21 cellular contexts compared by ENCODE assay signal in the genomic region with DNA sequence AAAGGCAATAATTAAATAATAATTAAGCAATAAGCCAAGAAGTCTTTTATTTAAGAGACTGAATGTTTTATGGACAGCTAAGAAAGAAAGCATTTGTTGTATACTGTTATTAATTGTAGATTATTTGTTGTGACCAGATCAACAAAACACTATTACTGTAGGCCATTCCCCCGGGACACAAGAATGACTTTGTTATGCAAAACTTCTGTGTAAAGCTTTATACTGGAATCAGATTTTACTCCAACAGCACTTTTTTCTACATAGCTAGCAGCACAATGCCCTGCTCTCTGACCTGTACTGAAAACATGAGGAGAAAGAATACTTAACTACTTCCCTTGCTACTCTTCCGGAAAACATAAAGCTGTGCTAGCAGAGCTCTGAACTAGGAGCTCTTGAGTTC.
DNase-seq lines count a peak whose midpoint lies in the region; ATAC-seq and TF ChIP-seq lines count a peak whose summit lies in the region.
"Had no signal": no experiment of that assay in that cellular context is flagged by ENCODE, and none has a peak within 500 bp of the region (broad histone marks: within the 10 kb centered on the region; RNA-seq: fewer than 3 reads in every experiment).

No MANE protein-coding gene starts in this region.

- H4K8ac ChIP-seq in neuronal stem cell (ENCODE audit: low read depth, low read length) = no peak overlapping the region

- H2AFZ ChIP-seq in GM23338 (peak overlapping the region; percentile 40; the same call in 1 of the 2 replicates), neuronal stem cell (ENCODE audit: low read length) (peak overlapping the region; percentile 12)

- peaks cover 9% of the 10 kb centered on the region; the same call in 2 of the 3 replicates for H3K4me1 Mint-ChIP-seq in GM23338
- H3K4me1 Mint-ChIP-seq: CD14-positive monocyte; CD8-positive, alpha-beta memory T cell had no signal

- ATAC-seq in GM23338 (no peak), GM18517 (IDR thresholded peaks at IDR 0.05; ENCODE audit: unreplicated experiment) (no peak), GM21515 (IDR thresholded peaks at IDR 0.05; ENCODE audit: unreplicated experiment) (no peak)
- ATAC-seq: A549, HCT116 had no signal

- H3K14ac ChIP-seq in neuronal stem cell (ENCODE audit: low read length) = no peak overlapping the region

- no peak overlapping the region for H2AK5ac ChIP-seq in neuronal stem cell (ENCODE audit: low read depth, low read length)

- H2BK15ac ChIP-seq in neuronal stem cell (ENCODE audit: low read length) = no peak overlapping the region

- no peaks in the 10 kb centered on the region for H4K20me1 ChIP-seq in GM23338 (replicated peaks; ENCODE audit: insufficient read depth)
- H4K20me1 ChIP-seq: BLaER1 treated with 17β-estradiol and CSF1 and Interleukin-3, amounts not matched to agents 10 nM and 100 nM had no signal

- no peaks in the 10 kb centered on the region for H3F3A ChIP-seq in GM23338 (replicated peaks; ENCODE audit: low read depth)

- no peaks in the 10 kb centered on the region for H3K4me1 ChIP-seq in GM23338 (ENCODE audit: insufficient read depth)
- peaks cover 2 to 8% of the 10 kb centered on the region in 2 donors for H3K4me1 ChIP-seq in neuronal stem cell (ENCODE audit: control insufficient read depth in 2 of 2, insufficient read depth in 1 of 2, low read depth in 1 of 2, low read length in 2 of 2)
- H3K4me1 ChIP-seq: A549; BE2C; BLaER1 treated with 17β-estradiol and CSF1 and Interleukin-3, amounts not matched to agents 10 nM and 100 nM had no signal

- no peak overlapping the region for H4K91ac ChIP-seq in neuronal stem cell (ENCODE audit: low read depth, low read length, poor library complexity)

- H3K4me2 ChIP-seq in GM23338 = 0 out of 2 replicates have a peak overlapping the region, but pooled peaks have one; percentile 20
- no peak overlapping the region for H3K4me2 ChIP-seq in neuronal stem cell (ENCODE audit: insufficient read depth, low read length, poor library complexity, severe bottlenecking)
- H3K4me2 ChIP-seq: A549; BLaER1 treated with 17β-estradiol and CSF1 and Interleukin-3, amounts not matched to agents 10 nM and 100 nM had no signal

- H3K27ac ChIP-seq in GM23338 (ENCODE audit: low read depth) (no peak overlapping the region), neuronal stem cell (replicated peaks; ENCODE audit: low read length) (no peak overlapping the region)
- H3K27ac ChIP-seq: A549; BLaER1 treated with 17β-estradiol and CSF1 and Interleukin-3, amounts not matched to agents 10 nM and 100 nM had no signal

- DNase-seq in GM23338 (ENCODE audit: low spot score) = no peak
- peak; percentile 25 for DNase-seq in choroid plexus epithelial cell (ENCODE audit: low read depth)
- peak; percentile 13 for DNase-seq in fibroblast of villous mesenchyme (ENCODE audit: low read depth)
- DNase-seq in neuronal stem cell (ENCODE audit: low spot score) = no peak
- DNase-seq in hippocampal formation (lab: John Stamatoyannopoulos, UW) = no peak
- DNase-seq: 8988T; ACHN; AML-193; BE2C; CD4-positive, alpha-beta T cell; CD8-positive, alpha-beta memory T cell; DMS153; DND-41; GOT3; H7 had no signal

- no peaks in the 10 kb centered on the region for H3K9me2 ChIP-seq in GM23338 (ENCODE audit: insufficient read depth)

- no peak for TF ChIP-seq CTCF in GM23338 (conservative IDR thresholded peaks at IDR 0.05; ENCODE audit: low read depth in 2 of 2)
- TF ChIP-seq CTCF in choroid plexus epithelial cell (conservative IDR thresholded peaks at IDR 0.05; ENCODE audit: low read depth, low read length) = no peak
- no peak for TF ChIP-seq CTCF in fibroblast of villous mesenchyme (IDR thresholded peaks at IDR 0.05; ENCODE audit: insufficient read depth, low read depth, low read length)

- peaks cover 9% of the 10 kb centered on the region for H3K9me3 Mint-ChIP-seq in GM23338

- H3K4me3 ChIP-seq in GM23338 (no peak overlapping the region), choroid plexus epithelial cell (ENCODE audit: low read depth, low read length) (no peak overlapping the region), fibroblast of villous mesenchyme (ENCODE audit: low read depth, low read length) (no peak overlapping the region), neuronal stem cell (ENCODE audit: low read length in 2 of 2) (no peak overlapping the region)
- H3K4me3 ChIP-seq: A549; BLaER1 treated with 17β-estradiol and CSF1 and Interleukin-3, amounts not matched to agents 10 nM and 100 nM had no signal

- H3K4me3 Mint-ChIP-seq in GM23338 = no peak overlapping the region
- H3K4me3 Mint-ChIP-seq: CD14-positive monocyte; CD4-positive, alpha-beta T cell; CD8-positive, alpha-beta memory T cell had no signal

- no peak overlapping the region for H2BK120ac ChIP-seq in neuronal stem cell (ENCODE audit: low read depth, low read length)

- peaks cover 10% of the 10 kb centered on the region; the same call in 2 of the 3 replicates for H3K36me3 Mint-ChIP-seq in GM23338 (ENCODE audit: low read depth)
- H3K36me3 Mint-ChIP-seq: CD14-positive monocyte; CD8-positive, alpha-beta memory T cell had no signal

- H3K27me3 Mint-ChIP-seq in GM23338 (ENCODE audit: insufficient read depth, low read depth, poor library complexity) = no peaks in the 10 kb centered on the region
- H3K27me3 Mint-ChIP-seq: CD4-positive, alpha-beta T cell; CD8-positive, alpha-beta memory T cell had no signal

- no peak overlapping the region for H3K4ac ChIP-seq in neuronal stem cell (ENCODE audit: low read length)

- no peaks in the 10 kb centered on the region for H3K79me2 ChIP-seq in GM23338 (replicated peaks; ENCODE audit: insufficient read depth)

- no CpG with 5 or more reads among the region's 2 CpGs for WGBS in neuronal stem cell (ENCODE audit: extremely low coverage in 2 of 2, insufficient read length in 2 of 2, insufficient replicate concordance in 1 of 2), 2 donors

- peak overlapping the region; percentile 36; the same call in 1 of the 2 replicates for H3K27ac Mint-ChIP-seq in GM23338
- H3K27ac Mint-ChIP-seq: CD14-positive monocyte; CD4-positive, alpha-beta T cell; CD8-positive, alpha-beta memory T cell had no signal

- H3K23ac ChIP-seq in neuronal stem cell (ENCODE audit: low read depth, low read length, poor library complexity) = no peak overlapping the region

- no peak overlapping the region for H3K9ac ChIP-seq in neuronal stem cell (ENCODE audit: low read depth, low read length, poor library complexity)
- H3K9ac ChIP-seq: BLaER1 treated with 17β-estradiol and CSF1 and Interleukin-3, amounts not matched to agents 10 nM and 100 nM had no signal

- H3K36me3 ChIP-seq in GM23338 (ENCODE audit: insufficient read depth) (no peaks in the 10 kb centered on the region), neuronal stem cell (replicated peaks in 1 of 2; ENCODE audit: control insufficient read depth in 2 of 2, insufficient read depth in 2 of 2, low read length in 2 of 2) (no peaks in the 10 kb centered on the region)
- H3K36me3 ChIP-seq: BE2C; BLaER1 treated with 17β-estradiol and CSF1 and Interleukin-3, amounts not matched to agents 10 nM and 100 nM had no signal

- H2BK12ac ChIP-seq in neuronal stem cell (ENCODE audit: low read length) = no peak overlapping the region

- no peaks in the 10 kb centered on the region for H3K9me3 ChIP-seq in neuronal stem cell (replicated peaks in 1 of 2; ENCODE audit: control insufficient read depth in 2 of 2, insufficient read depth in 1 of 2, low read depth in 1 of 2, low read length in 2 of 2)
- H3K9me3 ChIP-seq: A549, BE2C had no signal

- no peaks in the 10 kb centered on the region for H3K79me1 ChIP-seq in neuronal stem cell (ENCODE audit: low read depth, low read length)

- H3K18ac ChIP-seq in neuronal stem cell (ENCODE audit: low read length) = no peak overlapping the region

- no peak overlapping the region for H2BK5ac ChIP-seq in neuronal stem cell (ENCODE audit: low read length)

- H3K27me3 ChIP-seq in GM23338 (ENCODE audit: insufficient read depth) (no peaks in the 10 kb centered on the region), neuronal stem cell (ENCODE audit: control insufficient read depth in 3 of 3, insufficient read depth in 3 of 3, low read depth in 1 of 3, low read length in 3 of 3) (no peaks in the 10 kb centered on the region)
- H3K27me3 ChIP-seq: BE2C; BLaER1 treated with 17β-estradiol and CSF1 and Interleukin-3, amounts not matched to agents 10 nM and 100 nM had no signal

TF ChIP-seq in GM23338, 12 proteins besides CTCF, POLR2A, EP300 and RAD21 (continues in another document):
- TF ChIP-seq NANOG (IDR thresholded peaks at IDR 0.05; ENCODE audit: borderline replicate concordance) = no peak
- no peak for TF ChIP-seq REST (IDR thresholded peaks at IDR 0.05; ENCODE audit: unreplicated experiment)
- no peak for TF ChIP-seq STAT1 (IDR thresholded peaks at IDR 0.05; ENCODE audit: unreplicated experiment)
- TF ChIP-seq ZNF114 (CRISPR knock-in tag; IDR thresholded peaks at IDR 0.05) = no peak
- TF ChIP-seq CREB1 (CRISPR knock-in tag; IDR thresholded peaks at IDR 0.05; ENCODE audit: low read depth) = no peak
- no peak for TF ChIP-seq EZH2phosphoT487 (IDR thresholded peaks at IDR 0.05; ENCODE audit: unreplicated experiment)
- TF ChIP-seq POLR2AphosphoS5 (IDR thresholded peaks at IDR 0.05; ENCODE audit: low read depth) = no peak
- TF ChIP-seq EZH2 (IDR thresholded peaks at IDR 0.05; ENCODE audit: low read depth, unreplicated experiment) = no peak

Comparison
In these comparisons a context has a peak if more than half of its experiments do, and no peak if none do; other contexts are left out.
1. DNase-seq: peak in choroid plexus epithelial cell (single experiment) and fibroblast of villous mesenchyme (single experiment); none in GM23338 (single experiment), neuronal stem cell (single experiment) and hippocampal formation (0 of 2).